11 cellular contexts compared by ENCODE assay signal in genomic region chr20:3160418-3160817, GRCh38. TPM values are rescaled to one million over a fixed set of nuclear protein-coding genes. Genes with fewer than 3 reads are reported as not detected.
A peak's percentile ranks its signal among the peaks of the same experiment; 100 is the strongest.
DNase-seq lines count a peak whose midpoint lies in the region; ATAC-seq and TF ChIP-seq lines count a peak whose summit lies in the region.
"Had no signal": no experiment of that assay in that cellular context is flagged by ENCODE, and none has a peak within 500 bp of the region (broad histone marks: within the 10 kb centered on the region; RNA-seq: fewer than 3 reads in every experiment).

No MANE protein-coding gene starts in this region.

- H3K4me1 ChIP-seq in A673 (ENCODE audit: insufficient read depth, low read length, poor library complexity, severe bottlenecking) = peaks cover 7% of the 10 kb centered on the region
- H3K4me1 ChIP-seq in H9 (ENCODE audit: insufficient read depth, low read length) = peaks cover 2% of the 10 kb centered on the region; the same call in 1 of the 2 replicates
- peaks cover 36% of the 10 kb centered on the region for H3K4me1 ChIP-seq in lower lobe of right lung

- no peak overlapping the region for H2BK20ac ChIP-seq in H9 (ENCODE audit: low read depth, low read length, poor library complexity, severe bottlenecking)

- no peak overlapping the region for H3K18ac ChIP-seq in H9 (ENCODE audit: insufficient read length, low read depth, low read length)

- H3K4me3 Mint-ChIP-seq in H9 = peak overlapping the region; percentile 30 to 54
- H3K4me3 Mint-ChIP-seq in activated CD8-positive, alpha-beta T cell treated with anti-CD3 and anti-CD28 coated beads, Interleukin-2, amount 10 ng/mL, durations not matched to agents 7 days and 5 days = peak overlapping the region; percentile 40

- no peak overlapping the region for H2AK5ac ChIP-seq in H9 (ENCODE audit: insufficient read length, low read length)

- TF ChIP-seq CTCF in A673 (conservative IDR thresholded peaks at IDR 0.05; ENCODE audit: low read depth, low read length) = no peak
- no peak for TF ChIP-seq CTCF in H9 (conservative IDR thresholded peaks at IDR 0.05)
- TF ChIP-seq CTCF in lower lobe of right lung (IDR thresholded peaks at IDR 0.05) = no peak

- ATAC-seq in activated CD8-positive, alpha-beta T cell treated with anti-CD3 and anti-CD28 coated beads, Interleukin-2, amount 10 ng/mL, durations not matched to agents 7 days and 5 days = no peak
- no peak for ATAC-seq in lower lobe of right lung

- H3K4me1 Mint-ChIP-seq in H9 = peaks cover 13 to 27% of the 10 kb centered on the region in 2 experiments
- H3K4me1 Mint-ChIP-seq in activated CD8-positive, alpha-beta T cell treated with anti-CD3 and anti-CD28 coated beads, Interleukin-2, amount 10 ng/mL, durations not matched to agents 7 days and 5 days (ENCODE audit: low read depth) = peaks cover 37% of the 10 kb centered on the region

- H2BK12ac ChIP-seq in H9 (ENCODE audit: insufficient read length, low read depth, low read length) = no peak overlapping the region

- no peak overlapping the region for H3K56ac ChIP-seq in H9 (ENCODE audit: insufficient read length, low read depth, low read length)

- DNase-seq in A673 (ENCODE audit: low spot score) = no peak
- DNase-seq in H9 = no peak
- no peak for DNase-seq in activated CD8-positive, alpha-beta T cell treated with anti-CD3 and anti-CD28 coated beads, Interleukin-2, amount 10 ng/mL, durations not matched to agents 7 days and 5 days
- no peak for DNase-seq in lower lobe of right lung
- DNase-seq in NCI-H2227 (lab: John Stamatoyannopoulos, UW; ENCODE audit: unreplicated experiment) = no peak
- no peak for DNase-seq in kidney tubule cell (ENCODE audit: low spot score)
- DNase-seq in AG08396 (ENCODE audit: low spot score) = no peak
- no peak for DNase-seq in stimulated activated naive CD4-positive, alpha-beta T cell treated with Interleukin-2 at 50 U/mL for 16 hours (lab: John Stamatoyannopoulos, UW)

- peaks cover 4% of the 10 kb centered on the region for H3K36me3 ChIP-seq in A673 (ENCODE audit: insufficient read depth, low read length, poor library complexity, severe bottlenecking)
- H3K36me3 ChIP-seq in lower lobe of right lung = peaks cover 3% of the 10 kb centered on the region
- H3K36me3 ChIP-seq: ovary had no signal

- H4K91ac ChIP-seq in H9 (ENCODE audit: insufficient read length, low read depth, low read length) = no peak overlapping the region

- no peak overlapping the region for H3K27ac Mint-ChIP-seq in H9
- no peak overlapping the region for H3K27ac Mint-ChIP-seq in activated CD8-positive, alpha-beta T cell treated with anti-CD3 and anti-CD28 coated beads, Interleukin-2, amount 10 ng/mL, durations not matched to agents 7 days and 5 days

- no peak overlapping the region for H3K9ac ChIP-seq in H9 (ENCODE audit: extremely low read depth, insufficient read length, low read length)

- no peak overlapping the region for H2BK120ac ChIP-seq in H9 (ENCODE audit: low read depth, low read length, poor library complexity, severe bottlenecking)

- intact Hi-C loops in A673 (cut with micrococcal nuclease; ENCODE audit: unreplicated experiment) (no loop called here), lower lobe of right lung (cut with DNase I) (no loop called here)

- H3T11ph ChIP-seq in H9 (ENCODE audit: low read length) = no peak overlapping the region

- no peak overlapping the region for H3K23ac ChIP-seq in H9 (ENCODE audit: insufficient read length, low read depth, low read length)

- POLR2A ChIA-PET in A673 (lab: Charles Lee; ENCODE audit: low non-redundant PET) = interaction anchor here (0.8 kb wide), 1 partner anchor 397 kb away, joined by 3 read pairs; no protein-coding TSS in a partner anchor
- POLR2A ChIA-PET in activated CD8-positive, alpha-beta T cell treated with anti-CD3 and anti-CD28 coated beads, Interleukin-2, amount 10 ng/mL, durations not matched to agents 7 days and 5 days (lab: Charles Lee) = interaction anchor here (0.5 to 2.4 kb wide), 6 partner anchors 15 to 49 kb away, joined by 3 to 10 read pairs (median 4); partner anchors contain the start of gene ITPA

- no peaks in the 10 kb centered on the region for H3K27me3 Mint-ChIP-seq in H9 (ENCODE audit: low read depth)
- no peaks in the 10 kb centered on the region for H3K27me3 Mint-ChIP-seq in activated CD8-positive, alpha-beta T cell treated with anti-CD3 and anti-CD28 coated beads, Interleukin-2, amount 10 ng/mL, durations not matched to agents 7 days and 5 days (ENCODE audit: low read depth)
- H3K27me3 Mint-ChIP-seq: activated naive CD4-positive, alpha-beta T cell treated with anti-CD3 and anti-CD28 coated beads, Interleukin-2, amount 50 U/mL, for 24 hours had no signal

- no peak overlapping the region for H3K4ac ChIP-seq in H9 (ENCODE audit: low read depth, low read length)

- BruUV-seq in A673 (replicated peaks; lab: Mats Ljungman, UMichigan) = no TSS peak

- H3K27ac ChIP-seq in A673 (ENCODE audit: low read depth, low read length, poor library complexity, severe bottlenecking) = no peak overlapping the region
- H3K27ac ChIP-seq in H9 (ENCODE audit: insufficient read length, low read depth, low read length) = no peak overlapping the region
- H3K27ac ChIP-seq in lower lobe of right lung = no peak overlapping the region

- no peak overlapping the region for H4K8ac ChIP-seq in H9 (replicated peaks; ENCODE audit: insufficient read length, low read depth, low read length)

- CTCF ChIA-PET in A673 (lab: Charles Lee) = no interaction called here
- CTCF ChIA-PET in activated CD8-positive, alpha-beta T cell treated with anti-CD3 and anti-CD28 coated beads, Interleukin-2, amount 10 ng/mL, durations not matched to agents 7 days and 5 days (lab: Charles Lee) = interaction anchor here (0.7 to 0.8 kb wide), 2 partner anchors 12 to 660 kb away, joined by 3 read pairs; partner anchors contain the start of gene AP5S1

- H3K23me2 ChIP-seq in H9 (ENCODE audit: insufficient read length, low read depth, low read length, poor library complexity, severe bottlenecking) = peaks cover 3% of the 10 kb centered on the region

- no peak overlapping the region for H2BK15ac ChIP-seq in H9 (ENCODE audit: low read depth, low read length)

- WGBS in H9 (ENCODE audit: extremely low coverage, insufficient read length, low lambda C conversion rate) = no CpG with 5 or more reads among the region's 6 CpGs

- H3K79me2 ChIP-seq in H9 (ENCODE audit: insufficient read depth, low read length) = peaks cover 29% of the 10 kb centered on the region; the same call in 1 of the 2 replicates

- H2BK5ac ChIP-seq in H9 (ENCODE audit: insufficient read length, low read length) = no peak overlapping the region

- H4K20me1 ChIP-seq in H9 (ENCODE audit: control insufficient read depth, insufficient read depth, insufficient read length) = no peaks in the 10 kb centered on the region

- H2AFZ ChIP-seq in H9 (ENCODE audit: low read length) = no peak overlapping the region

- no peaks in the 10 kb centered on the region for H3K79me1 ChIP-seq in H9 (ENCODE audit: insufficient read depth, low read depth, low read length, poor library complexity, severe bottlenecking)

- H3K4me2 ChIP-seq in H9 (ENCODE audit: insufficient read depth, insufficient read length, low read length) = peak overlapping the region; percentile 29

- no peak overlapping the region for H4K5ac ChIP-seq in H9 (ENCODE audit: insufficient read length, low read depth, low read length)

- H3K4me3 ChIP-seq in A673 (ENCODE audit: low read depth, low read length, poor library complexity, severe bottlenecking) (peak overlapping the region; percentile 84), lower lobe of right lung (peak overlapping the region; percentile 99)

- no peaks in the 10 kb centered on the region for H3K9me3 ChIP-seq in A673 (ENCODE audit: low read depth, low read length, poor library complexity, severe bottlenecking)
- H3K9me3 ChIP-seq in H9 (ENCODE audit: control insufficient read depth, low read depth, low read length) = no peaks in the 10 kb centered on the region
- H3K9me3 ChIP-seq in lower lobe of right lung = no peaks in the 10 kb centered on the region
- H3K9me3 ChIP-seq: ovary had no signal

- H3K9me3 Mint-ChIP-seq in H9 = no peaks in the 10 kb centered on the region; a peak in 1 of 5 replicates
- H3K9me3 Mint-ChIP-seq in activated CD8-positive, alpha-beta T cell treated with anti-CD3 and anti-CD28 coated beads, Interleukin-2, amount 10 ng/mL, durations not matched to agents 7 days and 5 days (ENCODE audit: insufficient read depth) = no peaks in the 10 kb centered on the region
- H3K9me3 Mint-ChIP-seq: activated naive CD4-positive, alpha-beta T cell treated with anti-CD3 and anti-CD28 coated beads, Interleukin-2, amount 50 U/mL, for 24 hours had no signal

- H3K36me3 Mint-ChIP-seq in H9 (ENCODE audit: insufficient read depth in 1 of 3, low read depth in 3 of 3) = peaks cover 5 to 14% (median 13%) of the 10 kb centered on the region in 3 experiments; a peak in 4 of 7 replicates
- H3K36me3 Mint-ChIP-seq in activated CD8-positive, alpha-beta T cell treated with anti-CD3 and anti-CD28 coated beads, Interleukin-2, amount 10 ng/mL, durations not matched to agents 7 days and 5 days (ENCODE audit: low read depth) = peaks cover 20% of the 10 kb centered on the region

- H3K14ac ChIP-seq in H9 (ENCODE audit: insufficient read depth, low read length) = no peak overlapping the region

- H3K27me3 ChIP-seq in A673 (replicated peaks; ENCODE audit: insufficient read depth, low read depth, low read length, poor library complexity) (no peaks in the 10 kb centered on the region), H9 (ENCODE audit: insufficient read depth, low read length) (no peaks in the 10 kb centered on the region), lower lobe of right lung (ENCODE audit: low read depth) (no peaks in the 10 kb centered on the region)
- H3K27me3 ChIP-seq: foreskin keratinocyte, ovary had no signal

RNA-seq across cellular contexts. Expression of gene FASTKD5, which starts 0.8 kb away (rescaled TPM):
- total RNA-seq in A673 (2021) (17.6 and 20.4 TPM in 2 replicates), H9 (2021) (25.0 and 27.1 TPM in 2 replicates), lower lobe of right lung (16.4 TPM)
- total RNA-seq in activated CD8-positive, alpha-beta T cell treated with anti-CD3 and anti-CD28 coated beads, Interleukin-2, amount 10 ng/mL, durations not matched to agents 7 days and 5 days = 10 to 100 TPM; 19.6 to 20.2 TPM

RNA-seq across cellular contexts. Expression of gene UBOX5, which starts 0.8 kb away (rescaled TPM):
- 6.1 and 7.9 TPM in 2 replicates for total RNA-seq in A673 (2021)
- total RNA-seq in H9 (2021) = 4.5 and 4.6 TPM in 2 replicates
- total RNA-seq in activated CD8-positive, alpha-beta T cell treated with anti-CD3 and anti-CD28 coated beads, Interleukin-2, amount 10 ng/mL, durations not matched to agents 7 days and 5 days = 1 to 10 TPM; 7.0 to 7.4 TPM
- total RNA-seq in lower lobe of right lung = 5.8 TPM

RNA-seq across cellular contexts. Expression of gene LZTS3, which starts 12.9 kb away (rescaled TPM):
- 6.1 and 7.5 TPM in 2 replicates for total RNA-seq in A673 (2021)
- 19.2 and 20.8 TPM in 2 replicates for total RNA-seq in H9 (2021)
- under 1 TPM; 0.42 to 0.53 TPM for total RNA-seq in activated CD8-positive, alpha-beta T cell treated with anti-CD3 and anti-CD28 coated beads, Interleukin-2, amount 10 ng/mL, durations not matched to agents 7 days and 5 days
- total RNA-seq in lower lobe of right lung = 18.5 TPM

RNA-seq across cellular contexts. Expression of gene DDRGK1, which starts 44.1 kb away (rescaled TPM):
- 60.2 and 72.0 TPM in 2 replicates for total RNA-seq in A673 (2021)
- 56.2 and 58.1 TPM in 2 replicates for total RNA-seq in H9 (2021)
- 10 to 100 TPM; 49.0 to 54.4 TPM for total RNA-seq in activated CD8-positive, alpha-beta T cell treated with anti-CD3 and anti-CD28 coated beads, Interleukin-2, amount 10 ng/mL, durations not matched to agents 7 days and 5 days
- 89.8 TPM for total RNA-seq in lower lobe of right lung

RNA-seq across cellular contexts. Expression of gene ITPA, which starts 48.9 kb away (rescaled TPM):
- total RNA-seq in A673 (2021) (79.9 and 81.3 TPM in 2 replicates), H9 (2021) (70.2 and 74.5 TPM in 2 replicates), lower lobe of right lung (40.9 TPM)
- 10 to 100 TPM; 53.2 to 60.7 TPM for total RNA-seq in activated CD8-positive, alpha-beta T cell treated with anti-CD3 and anti-CD28 coated beads, Interleukin-2, amount 10 ng/mL, durations not matched to agents 7 days and 5 days
